Comparison of ENCODE assay signal across 1 cellular context in genomic region chr6:144297498-144298166, GRCh38.
A peak's percentile ranks its signal among the peaks of the same experiment; 100 is the strongest.
TF ChIP-seq lines count a peak whose summit lies in the region.

No MANE protein-coding gene starts in this region.

TF ChIP-seq in HepG2, 621 proteins besides CTCF, POLR2A, EP300 and RAD21 (continued from another document):
- TF ChIP-seq PATZ1 (CRISPR knock-in tag; IDR thresholded peaks at IDR 0.05) = no peak
- peak; percentile 46; the same call in 1 of the 2 replicates for TF ChIP-seq ELF4 (CRISPR knock-in tag; IDR thresholded peaks at IDR 0.05; ENCODE audit: borderline replicate concordance)
- TF ChIP-seq TFAP4 (IDR thresholded peaks at IDR 0.05; ENCODE audit: borderline replicate concordance, low read depth) = peak; percentile 78
TF ChIP-seq in HepG2: peak in this region for 20.
